In the genomic region with DNA sequence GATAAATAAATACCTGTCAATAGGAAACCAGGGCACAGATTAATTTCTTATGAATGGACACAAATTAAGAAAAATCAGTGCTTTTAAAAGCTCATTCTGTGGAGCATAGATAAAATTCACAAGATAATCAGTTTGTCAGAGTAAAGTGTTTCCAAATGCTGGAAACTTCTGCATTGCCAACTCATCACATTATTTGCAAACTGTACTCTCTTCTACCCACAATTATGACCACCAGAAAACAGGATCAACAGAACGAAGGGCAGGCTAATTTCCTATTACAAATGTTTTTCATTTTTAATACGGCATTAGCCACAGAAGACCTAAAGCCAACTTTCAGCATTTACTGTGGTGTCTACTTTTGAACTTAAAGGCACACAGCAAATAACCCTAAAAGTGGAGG, we compare ENCODE assay signal across 9 cellular contexts. TPM values are rescaled to one million over a fixed set of nuclear protein-coding genes. Genes with fewer than 3 reads are reported as not detected.
DNase-seq lines count a peak whose midpoint lies in the region; ATAC-seq and TF ChIP-seq lines count a peak whose summit lies in the region.
"Had no signal": no experiment of that assay in that cellular context is flagged by ENCODE, and none has a peak within 500 bp of the region (broad histone marks: within the 10 kb centered on the region; RNA-seq: fewer than 3 reads in every experiment).

No MANE protein-coding gene starts in this region.

- H3K79me2 ChIP-seq in Loucy (ENCODE audit: insufficient read depth, low read length): peaks cover 15% of the 10 kb centered on the region

- H3F3A ChIP-seq in Loucy (ENCODE audit: low read depth): peaks cover 6% of the 10 kb centered on the region; the same call in 1 of the 2 replicates

- H3K27me3 ChIP-seq in Loucy (ENCODE audit: insufficient read depth, low read length, poor library complexity, severe bottlenecking) (no peaks in the 10 kb centered on the region), body of pancreas (no peaks in the 10 kb centered on the region), liver (ENCODE audit: control insufficient read depth in 4 of 4, insufficient read depth in 4 of 4, low read length in 3 of 4) (no peaks in the 10 kb centered on the region), tibial nerve (no peaks in the 10 kb centered on the region)

- no peaks in the 10 kb centered on the region for H3K36me3 ChIP-seq in Loucy (ENCODE audit: insufficient read depth, low read length)
- no peaks in the 10 kb centered on the region for H3K36me3 ChIP-seq in body of pancreas (replicated peaks in 1 of 2; ENCODE audit: insufficient read depth in 1 of 2, low read depth in 2 of 2)
- H3K36me3 ChIP-seq in liver (ENCODE audit: control insufficient read depth in 4 of 4, insufficient read depth in 3 of 4, low read depth in 1 of 4, low read length in 3 of 4): no peaks in the 10 kb centered on the region
- peaks cover 0 to 23% (median 0%) of the 10 kb centered on the region in 3 donors for H3K36me3 ChIP-seq in tibial nerve

- peaks cover 41% of the 10 kb centered on the region for H3K4me1 Mint-ChIP-seq in activated CD4-positive, alpha-beta T cell treated with anti-CD3 and anti-CD28 coated beads for 36 hours

- no peak for TF ChIP-seq CTCF in Loucy (conservative IDR thresholded peaks at IDR 0.05; ENCODE audit: low read length)
- TF ChIP-seq CTCF in body of pancreas (IDR thresholded peaks at IDR 0.05): no peak
- TF ChIP-seq CTCF in liver (IDR thresholded peaks at IDR 0.05; ENCODE audit: low read depth, low read length, missing input control): no peak
- TF ChIP-seq CTCF in tibial nerve (IDR thresholded peaks at IDR 0.05): no peak

- H3K4me2 ChIP-seq in Loucy (ENCODE audit: low read depth, low read length, poor library complexity, severe bottlenecking): peak overlapping the region; percentile 87

- H3K9ac ChIP-seq in Loucy (ENCODE audit: low read depth, low read length, poor library complexity, severe bottlenecking) (peak overlapping the region; percentile 8), liver (ENCODE audit: low read depth in 1 of 2, low read length in 2 of 2) (peak overlapping the region; percentile 72 to 77)

- no peak for ATAC-seq in body of pancreas
- ATAC-seq in GM18498 (IDR thresholded peaks at IDR 0.05; ENCODE audit: unreplicated experiment): no peak
- no peak for ATAC-seq in activated CD4-positive, alpha-beta T cell treated with anti-CD3 and anti-CD28 coated beads for 36 hours

- peak overlapping the region in 3 of 4 donors; percentile 41 to 61 (median 53) for H3K27ac ChIP-seq in body of pancreas
- peak overlapping the region; percentile 95 to 99 for H3K27ac ChIP-seq in liver (ENCODE audit: low read depth in 1 of 2, low read length in 2 of 2)
- peak overlapping the region; percentile 57 to 99 (median 96) for H3K27ac ChIP-seq in tibial nerve

- CTCF ChIA-PET in activated CD4-positive, alpha-beta T cell treated with anti-CD3 and anti-CD28 coated beads for 36 hours (lab: Charles Lee): interaction anchor here (1.0 kb wide), 1 partner anchor 1511 kb away, joined by 3 read pairs; no protein-coding TSS in a partner anchor

- POLR2A ChIA-PET in activated CD4-positive, alpha-beta T cell treated with anti-CD3 and anti-CD28 coated beads for 36 hours (lab: Charles Lee): no interaction called here

- no peaks in the 10 kb centered on the region for H4K20me1 ChIP-seq in Loucy (ENCODE audit: insufficient read depth, low read length, poor library complexity, severe bottlenecking)

- intact Hi-C loops in body of pancreas (cut with DNase I): no loop called here
- intact Hi-C loops in activated CD4-positive, alpha-beta T cell treated with anti-CD3 and anti-CD28 coated beads for 36 hours (cut with DNase I, micrococcal nuclease): loop anchor here (5.0 to 10.0 kb wide), 4 partner anchors 369 to 1869 kb away; partner anchors contain the start of gene MFF (in 1 of the 2)

- no peak overlapping the region for H2AFZ ChIP-seq in Loucy (ENCODE audit: low read length)

- no peak for TF ChIP-seq EP300 in tibial nerve (IDR thresholded peaks at IDR 0.05)

- no peaks in the 10 kb centered on the region for H3K9me3 Mint-ChIP-seq in activated CD4-positive, alpha-beta T cell treated with anti-CD3 and anti-CD28 coated beads for 36 hours (ENCODE audit: low read depth)
- H3K9me3 Mint-ChIP-seq: naive B cell had no signal

- DNase-seq in body of pancreas (no peak), tibial nerve (ENCODE audit: low spot score in 2 of 2) (no peak), NCI-H226 (no peak)
- DNase-seq in activated CD4-positive, alpha-beta T cell treated with anti-CD3 and anti-CD28 coated beads for 36 hours: no peak
- DNase-seq: naive B cell, NCI-H2029 treated with DMSO at 0.1 percent for 48 hours had no signal

- H3K9me2 ChIP-seq in Loucy (replicated peaks; ENCODE audit: low read depth, low read length): no peaks in the 10 kb centered on the region

- peaks cover 9% of the 10 kb centered on the region for H3K36me3 Mint-ChIP-seq in activated CD4-positive, alpha-beta T cell treated with anti-CD3 and anti-CD28 coated beads for 36 hours (ENCODE audit: low read depth)
- H3K36me3 Mint-ChIP-seq: naive B cell had no signal

- H3K27me3 Mint-ChIP-seq in activated CD4-positive, alpha-beta T cell treated with anti-CD3 and anti-CD28 coated beads for 36 hours: no peaks in the 10 kb centered on the region
- H3K27me3 Mint-ChIP-seq: naive B cell had no signal

- H3K4me1 ChIP-seq in Loucy (ENCODE audit: insufficient read depth, low read length, poor library complexity, severe bottlenecking): peaks cover 38% of the 10 kb centered on the region
- H3K4me1 ChIP-seq in body of pancreas: peaks cover 89% of the 10 kb centered on the region
- peaks cover 4 to 72% (median 47%) of the 10 kb centered on the region in 4 donors for H3K4me1 ChIP-seq in liver (ENCODE audit: control insufficient read depth in 4 of 4, insufficient read depth in 4 of 4, low read length in 3 of 4)
- H3K4me1 ChIP-seq in tibial nerve: peaks cover 0 to 89% (median 32%) of the 10 kb centered on the region in 4 donors

- H3K4me3 ChIP-seq in Loucy (ENCODE audit: low read length, poor library complexity, severe bottlenecking) (no peak overlapping the region), body of pancreas (no peak overlapping the region), liver (ENCODE audit: low read depth in 1 of 3, low read length in 3 of 3) (peak overlapping the region; percentile 71 to 91 (median 79)), tibial nerve (peak overlapping the region in 2 of 4 donors; percentile 5 to 33)

- H3K9me3 ChIP-seq in Loucy (ENCODE audit: insufficient read depth, low read depth, low read length) (no peaks in the 10 kb centered on the region), body of pancreas (no peaks in the 10 kb centered on the region), liver (ENCODE audit: control insufficient read depth in 4 of 4, low read length in 3 of 4) (no peaks in the 10 kb centered on the region), tibial nerve (no peaks in the 10 kb centered on the region)

- TF ChIP-seq RAD21 in liver (IDR thresholded peaks at IDR 0.05): no peak

- TF ChIP-seq POLR2A in body of pancreas (IDR thresholded peaks at IDR 0.05): no peak
- no peak for TF ChIP-seq POLR2A in tibial nerve (IDR thresholded peaks at IDR 0.05)

- no peak overlapping the region for H3K27ac Mint-ChIP-seq in activated CD4-positive, alpha-beta T cell treated with anti-CD3 and anti-CD28 coated beads for 36 hours

- WGBS in body of pancreas, 2 donors: 14 to 22% methylated on average over 2 of the region's 2 CpGs
- WGBS in liver: 17% methylated on average over 2 of the region's 2 CpGs
- WGBS in tibial nerve, 2 donors: 20 to 23% methylated on average over 2 of the region's 2 CpGs

- no peak overlapping the region for H3K4me3 Mint-ChIP-seq in activated CD4-positive, alpha-beta T cell treated with anti-CD3 and anti-CD28 coated beads for 36 hours

TF ChIP-seq in liver, 16 proteins besides CTCF, POLR2A, EP300 and RAD21:
- TF ChIP-seq HNF4G (IDR thresholded peaks at IDR 0.05) (no peak), YY1 (IDR thresholded peaks at IDR 0.05) (no peak), HNF4A (conservative IDR thresholded peaks at IDR 0.05) (no peak), GABPA (IDR thresholded peaks at IDR 0.05 in 1 of 2, conservative IDR thresholded peaks at IDR 0.05 in 1 of 2) (no peak), JUND (IDR thresholded peaks at IDR 0.05) (no peak)
- TF ChIP-seq, protein P1, sequence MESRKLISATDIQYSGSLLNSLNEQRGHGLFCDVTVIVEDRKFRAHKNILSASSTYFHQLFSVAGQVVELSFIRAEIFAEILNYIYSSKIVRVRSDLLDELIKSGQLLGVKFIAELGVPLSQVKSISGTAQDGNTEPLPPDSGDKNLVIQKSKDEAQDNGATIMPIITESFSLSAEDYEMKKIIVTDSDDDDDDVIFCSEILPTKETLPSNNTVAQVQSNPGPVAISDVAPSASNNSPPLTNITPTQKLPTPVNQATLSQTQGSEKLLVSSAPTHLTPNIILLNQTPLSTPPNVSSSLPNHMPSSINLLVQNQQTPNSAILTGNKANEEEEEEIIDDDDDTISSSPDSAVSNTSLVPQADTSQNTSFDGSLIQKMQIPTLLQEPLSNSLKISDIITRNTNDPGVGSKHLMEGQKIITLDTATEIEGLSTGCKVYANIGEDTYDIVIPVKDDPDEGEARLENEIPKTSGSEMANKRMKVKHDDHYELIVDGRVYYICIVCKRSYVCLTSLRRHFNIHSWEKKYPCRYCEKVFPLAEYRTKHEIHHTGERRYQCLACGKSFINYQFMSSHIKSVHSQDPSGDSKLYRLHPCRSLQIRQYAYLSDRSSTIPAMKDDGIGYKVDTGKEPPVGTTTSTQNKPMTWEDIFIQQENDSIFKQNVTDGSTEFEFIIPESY (IDR thresholded peaks at IDR 0.05): no peak

RNA-seq across cellular contexts. Expression of gene IRS1, which starts 6.0 kb away (rescaled TPM):
- total RNA-seq in body of pancreas (1 to 10 TPM; 8.2 to 9.6 TPM), liver (10 to 100 TPM in 1 of 2 donors, 1 to 10 TPM in 1; 8.3 to 11.6 TPM), tibial nerve (10 to 100 TPM in 3 of 4 donors, 1 to 10 TPM in 1; 9.4 to 11.7 (median 11.2) TPM)
- 1 to 10 TPM; 7.4 to 8.9 TPM for polyA plus RNA-seq in liver
- 1 to 10 TPM; 2.6 to 3.3 TPM for total RNA-seq in activated CD4-positive, alpha-beta T cell treated with anti-CD3 and anti-CD28 coated beads for 36 hours

RNA-seq across cellular contexts. Expression of gene RHBDD1, which starts 42.2 kb away (rescaled TPM):
- total RNA-seq in body of pancreas (1 to 10 TPM; 7.9 to 9.9 TPM), liver (10 to 100 TPM; 22.6 to 45.8 TPM), tibial nerve (10 to 100 TPM; 14.9 to 29.4 (median 25.0) TPM)
- polyA plus RNA-seq in liver: 1 to 10 TPM; 8.5 to 9.6 TPM
- total RNA-seq in activated CD4-positive, alpha-beta T cell treated with anti-CD3 and anti-CD28 coated beads for 36 hours: 10 to 100 TPM; 38.1 to 49.0 TPM

Comparison
In these comparisons a context has a peak if more than half of its experiments do, and no peak if none do; other contexts are left out.
1. H3K4me3 ChIP-seq: peak in liver (3 of 3); none in Loucy (single experiment) and body of pancreas (0 of 2).
2. Peak in every context shown above with its lines, with median percentiles within 50 percentile points of each other: H3K27ac ChIP-seq.